8 cellular contexts compared by ENCODE assay signal in genomic region chr2:208363485-208363884, GRCh38. TPM values are rescaled to one million over a fixed set of nuclear protein-coding genes. Genes with fewer than 3 reads are reported as not detected.
DNase-seq lines count a peak whose midpoint lies in the region; ATAC-seq and TF ChIP-seq lines count a peak whose summit lies in the region.
"Had no signal": no experiment of that assay in that cellular context is flagged by ENCODE, and none has a peak within 500 bp of the region (broad histone marks: within the 10 kb centered on the region; RNA-seq: fewer than 3 reads in every experiment).

No MANE protein-coding gene starts in this region.

- WGBS in SK-N-SH (ENCODE audit: low lambda C conversion rate), result 5% methylated on average over 2 of the region's 2 CpGs

- peaks cover 12% of the 10 kb centered on the region for H3K9me3 ChIP-seq in SK-N-SH
- H3K9me3 ChIP-seq in CD8-positive, alpha-beta memory T cell (ENCODE audit: low read length), result no peaks in the 10 kb centered on the region

- peak overlapping the region in 1 of 2 experiments; percentile 80; a peak in 2 of 4 replicates for H3K27ac ChIP-seq in SK-N-SH (ENCODE audit: low read depth in 2 of 2, low read length in 1 of 2)
- H3K27ac ChIP-seq in CD8-positive, alpha-beta memory T cell (ENCODE audit: low read depth, low read length), result no peak overlapping the region

- TF ChIP-seq EP300 in SK-N-SH (IDR thresholded peaks at IDR 0.05; ENCODE audit: borderline replicate concordance in 1 of 2, low read depth in 1 of 2, low read length in 1 of 2), result peak in 1 of 2 experiments; percentile 93; a peak in 2 of 4 replicates

- H3K4me1 ChIP-seq in SK-N-SH (ENCODE audit: control insufficient read depth in 1 of 2, insufficient read depth in 2 of 2, low read depth in 1 of 2, low read length in 1 of 2), result peaks cover 0 to 11% of the 10 kb centered on the region in 2 experiments; a peak in 2 of 4 replicates
- no peaks in the 10 kb centered on the region for H3K4me1 ChIP-seq in CD8-positive, alpha-beta memory T cell (ENCODE audit: insufficient read depth, low read length)

- peaks cover 0 to 3% of the 10 kb centered on the region in 2 donors for H3K27me3 Mint-ChIP-seq in CD8-positive, alpha-beta memory T cell

- peaks cover 0 to 8% of the 10 kb centered on the region in 2 experiments for H3K36me3 ChIP-seq in SK-N-SH (replicated peaks in 1 of 2; ENCODE audit: control insufficient read depth in 1 of 2, insufficient read depth in 2 of 2, low read length in 1 of 2)
- no peaks in the 10 kb centered on the region for H3K36me3 ChIP-seq in CD8-positive, alpha-beta memory T cell (ENCODE audit: insufficient read depth, low read length)

- no peak overlapping the region for H3K4me3 Mint-ChIP-seq in CD8-positive, alpha-beta memory T cell

- no peaks in the 10 kb centered on the region for H3K9me2 ChIP-seq in SK-N-SH

- no peak overlapping the region for H3K9ac ChIP-seq in SK-N-SH

- ATAC-seq in GM19023 (IDR thresholded peaks at IDR 0.05; ENCODE audit: unreplicated experiment), result peak; percentile 60
- peak; percentile 43 for ATAC-seq in HG02970 (IDR thresholded peaks at IDR 0.05; ENCODE audit: low FRiP score, unreplicated experiment)

- H4K20me1 ChIP-seq in SK-N-SH (ENCODE audit: insufficient read depth), result peaks cover 5% of the 10 kb centered on the region

- DNase-seq in SK-N-SH (no peak), retinal pigment epithelial cell (ENCODE audit: low read depth) (peak; percentile 19), NCI-H524 (lab: John Stamatoyannopoulos, UW) (no peak), NCI-H1092 (lab: John Stamatoyannopoulos, UW) (no peak)
- no peak for DNase-seq in CD8-positive, alpha-beta memory T cell

- H3K4me3 ChIP-seq in SK-N-SH (ENCODE audit: low read depth in 2 of 2, low read length in 1 of 2), result no peak overlapping the region
- no peak overlapping the region for H3K4me3 ChIP-seq in retinal pigment epithelial cell (ENCODE audit: low read length)
- H3K4me3 ChIP-seq in CD8-positive, alpha-beta memory T cell (ENCODE audit: low read length), result no peak overlapping the region

- no peak for TF ChIP-seq RAD21 in SK-N-SH (IDR thresholded peaks at IDR 0.05; ENCODE audit: low read length)

- no peak overlapping the region for H2AFZ ChIP-seq in SK-N-SH (ENCODE audit: low read depth)

- no peak overlapping the region for H3K27ac Mint-ChIP-seq in CD8-positive, alpha-beta memory T cell

- peaks cover 2 to 25% (median 5%) of the 10 kb centered on the region in 3 donors for H3K36me3 Mint-ChIP-seq in CD8-positive, alpha-beta memory T cell

- no peaks in the 10 kb centered on the region for H3K27me3 ChIP-seq in SK-N-SH (ENCODE audit: insufficient read depth)
- no peaks in the 10 kb centered on the region for H3K27me3 ChIP-seq in CD8-positive, alpha-beta memory T cell (ENCODE audit: insufficient read depth, low read length, poor library complexity, severe bottlenecking)

- TF ChIP-seq CTCF in SK-N-SH (IDR thresholded peaks at IDR 0.05), result peak; percentile 14; the same call in 1 of the 2 replicates
- no peak for TF ChIP-seq CTCF in retinal pigment epithelial cell (conservative IDR thresholded peaks at IDR 0.05; ENCODE audit: low read depth, low read length)

- H3F3A ChIP-seq in SK-N-SH (replicated peaks; ENCODE audit: insufficient read depth), result peaks cover 30% of the 10 kb centered on the region

- H3K4me1 Mint-ChIP-seq in CD8-positive, alpha-beta memory T cell, result peaks cover 10 to 20% (median 19%) of the 10 kb centered on the region in 3 donors

- H3K4me2 ChIP-seq in SK-N-SH, result peak overlapping the region; percentile 20; the same call in 1 of the 2 replicates

- CTCF ChIA-PET in SK-N-SH (lab: Yijun Ruan, JAX), result no interaction called here
- CTCF ChIA-PET in CD8-positive, alpha-beta memory T cell (lab: Charles Lee), result no interaction called here

- POLR2A ChIA-PET in SK-N-SH (lab: Yijun Ruan, JAX), result no interaction called here
- POLR2A ChIA-PET in CD8-positive, alpha-beta memory T cell (lab: Charles Lee), result no interaction called here

- peaks cover 7 to 11% (median 9%) of the 10 kb centered on the region in 5 donors for H3K9me3 Mint-ChIP-seq in CD8-positive, alpha-beta memory T cell

- no peaks in the 10 kb centered on the region for H3K79me2 ChIP-seq in SK-N-SH (ENCODE audit: insufficient read depth)

TF ChIP-seq in SK-N-SH, 30 proteins besides CTCF, POLR2A, EP300 and RAD21 (continues in another document):
- TF ChIP-seq YY1 (IDR thresholded peaks at IDR 0.05; ENCODE audit: low read depth), result no peak
- TF ChIP-seq TEAD4 (IDR thresholded peaks at IDR 0.05; ENCODE audit: borderline replicate concordance, insufficient read depth), result peak; percentile 88
- TF ChIP-seq MEF2A (IDR thresholded peaks at IDR 0.05; ENCODE audit: borderline replicate concordance, low read depth), result peak; percentile 38; the same call in 1 of the 2 replicates
- TF ChIP-seq, protein P1, sequence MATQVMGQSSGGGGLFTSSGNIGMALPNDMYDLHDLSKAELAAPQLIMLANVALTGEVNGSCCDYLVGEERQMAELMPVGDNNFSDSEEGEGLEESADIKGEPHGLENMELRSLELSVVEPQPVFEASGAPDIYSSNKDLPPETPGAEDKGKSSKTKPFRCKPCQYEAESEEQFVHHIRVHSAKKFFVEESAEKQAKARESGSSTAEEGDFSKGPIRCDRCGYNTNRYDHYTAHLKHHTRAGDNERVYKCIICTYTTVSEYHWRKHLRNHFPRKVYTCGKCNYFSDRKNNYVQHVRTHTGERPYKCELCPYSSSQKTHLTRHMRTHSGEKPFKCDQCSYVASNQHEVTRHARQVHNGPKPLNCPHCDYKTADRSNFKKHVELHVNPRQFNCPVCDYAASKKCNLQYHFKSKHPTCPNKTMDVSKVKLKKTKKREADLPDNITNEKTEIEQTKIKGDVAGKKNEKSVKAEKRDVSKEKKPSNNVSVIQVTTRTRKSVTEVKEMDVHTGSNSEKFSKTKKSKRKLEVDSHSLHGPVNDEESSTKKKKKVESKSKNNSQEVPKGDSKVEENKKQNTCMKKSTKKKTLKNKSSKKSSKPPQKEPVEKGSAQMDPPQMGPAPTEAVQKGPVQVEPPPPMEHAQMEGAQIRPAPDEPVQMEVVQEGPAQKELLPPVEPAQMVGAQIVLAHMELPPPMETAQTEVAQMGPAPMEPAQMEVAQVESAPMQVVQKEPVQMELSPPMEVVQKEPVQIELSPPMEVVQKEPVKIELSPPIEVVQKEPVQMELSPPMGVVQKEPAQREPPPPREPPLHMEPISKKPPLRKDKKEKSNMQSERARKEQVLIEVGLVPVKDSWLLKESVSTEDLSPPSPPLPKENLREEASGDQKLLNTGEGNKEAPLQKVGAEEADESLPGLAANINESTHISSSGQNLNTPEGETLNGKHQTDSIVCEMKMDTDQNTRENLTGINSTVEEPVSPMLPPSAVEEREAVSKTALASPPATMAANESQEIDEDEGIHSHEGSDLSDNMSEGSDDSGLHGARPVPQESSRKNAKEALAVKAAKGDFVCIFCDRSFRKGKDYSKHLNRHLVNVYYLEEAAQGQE (IDR thresholded peaks at IDR 0.05; ENCODE audit: low read depth, low read length), result no peak
- peak; percentile 86 for TF ChIP-seq FOXM1 (IDR thresholded peaks at IDR 0.05; ENCODE audit: low read depth)
- no peak for TF ChIP-seq CHD2 (IDR thresholded peaks at IDR 0.05; ENCODE audit: low read length, partially characterized antibody)
- no peak for TF ChIP-seq NRF1 (IDR thresholded peaks at IDR 0.05; ENCODE audit: low read depth, low read length)
- TF ChIP-seq EZH2phosphoT487 (IDR thresholded peaks at IDR 0.05; ENCODE audit: borderline replicate concordance, low read depth), result no peak
- TF ChIP-seq GABPA (IDR thresholded peaks at IDR 0.05; ENCODE audit: low read depth), result no peak
- TF ChIP-seq RXRA (IDR thresholded peaks at IDR 0.05; ENCODE audit: borderline replicate concordance, low read depth), result peak; percentile 81; the same call in 1 of the 2 replicates
- no peak for TF ChIP-seq SMC3 (IDR thresholded peaks at IDR 0.05; ENCODE audit: low read depth, low read length)
- TF ChIP-seq TCF12 (IDR thresholded peaks at IDR 0.05), result peak; percentile 98
- TF ChIP-seq RCOR1 (IDR thresholded peaks at IDR 0.05; ENCODE audit: low read length), result no peak
- TF ChIP-seq FOXJ3 (CRISPR knock-in tag; IDR thresholded peaks at IDR 0.05), result no peak
- TF ChIP-seq POLR2AphosphoS5 (IDR thresholded peaks at IDR 0.05; ENCODE audit: low read depth, low read length), result peak; percentile 65; the same call in 1 of the 2 replicates
- TF ChIP-seq, protein P2, sequence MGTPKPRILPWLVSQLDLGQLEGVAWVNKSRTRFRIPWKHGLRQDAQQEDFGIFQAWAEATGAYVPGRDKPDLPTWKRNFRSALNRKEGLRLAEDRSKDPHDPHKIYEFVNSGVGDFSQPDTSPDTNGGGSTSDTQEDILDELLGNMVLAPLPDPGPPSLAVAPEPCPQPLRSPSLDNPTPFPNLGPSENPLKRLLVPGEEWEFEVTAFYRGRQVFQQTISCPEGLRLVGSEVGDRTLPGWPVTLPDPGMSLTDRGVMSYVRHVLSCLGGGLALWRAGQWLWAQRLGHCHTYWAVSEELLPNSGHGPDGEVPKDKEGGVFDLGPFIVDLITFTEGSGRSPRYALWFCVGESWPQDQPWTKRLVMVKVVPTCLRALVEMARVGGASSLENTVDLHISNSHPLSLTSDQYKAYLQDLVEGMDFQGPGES (IDR thresholded peaks at IDR 0.05; ENCODE audit: low read depth, low read length), result no peak
- TF ChIP-seq USF1 (IDR thresholded peaks at IDR 0.05; ENCODE audit: borderline replicate concordance, low read depth), result no peak
- TF ChIP-seq, protein P3, sequence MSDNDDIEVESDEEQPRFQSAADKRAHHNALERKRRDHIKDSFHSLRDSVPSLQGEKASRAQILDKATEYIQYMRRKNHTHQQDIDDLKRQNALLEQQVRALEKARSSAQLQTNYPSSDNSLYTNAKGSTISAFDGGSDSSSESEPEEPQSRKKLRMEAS (IDR thresholded peaks at IDR 0.05; ENCODE audit: low read depth), result peak; percentile 71
- TF ChIP-seq, protein P4, sequence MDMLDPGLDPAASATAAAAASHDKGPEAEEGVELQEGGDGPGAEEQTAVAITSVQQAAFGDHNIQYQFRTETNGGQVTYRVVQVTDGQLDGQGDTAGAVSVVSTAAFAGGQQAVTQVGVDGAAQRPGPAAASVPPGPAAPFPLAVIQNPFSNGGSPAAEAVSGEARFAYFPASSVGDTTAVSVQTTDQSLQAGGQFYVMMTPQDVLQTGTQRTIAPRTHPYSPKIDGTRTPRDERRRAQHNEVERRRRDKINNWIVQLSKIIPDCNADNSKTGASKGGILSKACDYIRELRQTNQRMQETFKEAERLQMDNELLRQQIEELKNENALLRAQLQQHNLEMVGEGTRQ (IDR thresholded peaks at IDR 0.05; ENCODE audit: borderline replicate concordance, low read depth, low read length), result no peak

RNA-seq across cellular contexts. Expression of gene PTH2R, which starts 43.1 kb away (rescaled TPM):
- 4.0 and 5.3 TPM in 2 replicates for polyA plus RNA-seq in SK-N-SH (2012; rRNA removed)
- 4.6 and 5.3 TPM in 2 replicates for polyA plus RNA-seq in SK-N-SH (2012; cell fraction: cytosol; rRNA removed)
- 5.1 and 7.4 TPM in 2 replicates for polyA plus RNA-seq in SK-N-SH (2012; cell fraction: nucleus; rRNA removed)
- total RNA-seq in CD8-positive, alpha-beta memory T cell, result not detected
- polyA plus RNA-seq in CD8-positive, alpha-beta memory T cell, result not detected
- total RNA-seq: pulmonary artery endothelial cell had no signal
